8 cellular contexts compared by ENCODE assay signal in the genomic region with DNA sequence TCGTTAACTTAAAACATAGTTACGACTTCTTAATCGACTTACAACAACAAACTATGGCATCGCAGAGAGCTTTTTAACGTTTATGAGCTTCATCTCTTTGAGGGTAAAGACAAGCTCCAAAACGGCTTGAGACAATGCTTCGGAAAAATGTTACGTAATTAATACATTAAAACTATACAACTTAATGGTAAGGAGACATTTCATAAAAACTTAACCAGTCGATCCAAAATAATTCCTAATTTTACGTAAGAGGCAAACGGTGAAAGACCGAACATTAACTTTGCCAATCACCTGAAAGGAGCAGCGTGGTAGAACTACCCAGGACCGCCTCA. TPM values are rescaled to one million over a fixed set of nuclear protein-coding genes. Genes with fewer than 3 reads are reported as not detected.
DNase-seq lines count a peak whose midpoint lies in the region; ATAC-seq and TF ChIP-seq lines count a peak whose summit lies in the region.

No MANE protein-coding gene starts in this region.

- no peak for TF ChIP-seq RAD21 in liver (IDR thresholded peaks at IDR 0.05)

- H3K27ac Mint-ChIP-seq in activated T-cell treated with anti-CD3 and anti-CD28 coated beads, Interleukin-2, amount 50 U/mL, for 72 hours, result peak overlapping the region; percentile 100

- intact Hi-C loops in ascending aorta (cut with DNase I) (loop anchor here (10.0 kb wide), 2 partner anchors 410 to 690 kb away; no protein-coding TSS in a partner anchor), tibial artery (cut with DNase I; ENCODE audit: low total_unique reads) (loop anchor here (5.0 kb wide), 1 partner anchor 312 kb away; the partner anchor contains the start of genes CCDC191 and QTRT2)

- H3K27me3 ChIP-seq in ascending aorta (no peaks in the 10 kb centered on the region), liver (ENCODE audit: control insufficient read depth in 4 of 4, insufficient read depth in 4 of 4, low read length in 3 of 4) (no peaks in the 10 kb centered on the region), tibial artery (no peaks in the 10 kb centered on the region)

- H3K4me1 ChIP-seq in ascending aorta (peaks cover 6 to 29% of the 10 kb centered on the region in 2 donors), liver (ENCODE audit: control insufficient read depth in 4 of 4, insufficient read depth in 4 of 4, low read length in 3 of 4) (peaks cover 14 to 53% (median 32%) of the 10 kb centered on the region in 4 donors), tibial artery (peaks cover 0 to 50% (median 30%) of the 10 kb centered on the region in 4 donors)

- no peak for ATAC-seq in activated T-cell treated with anti-CD3 and anti-CD28 coated beads, Interleukin-2, amount 50 U/mL, for 72 hours (replicated peaks in 1 of 2)
- no peak for ATAC-seq in GM19328 (IDR thresholded peaks at IDR 0.05; ENCODE audit: unreplicated experiment)

- under 1% methylated on average over 14 of the region's 14 CpGs for WGBS in liver

- peak overlapping the region; percentile 95 to 98 for H3K4me3 Mint-ChIP-seq in activated T-cell treated with anti-CD3 and anti-CD28 coated beads, Interleukin-2, amount 50 U/mL, for 72 hours

- H3K36me3 ChIP-seq in ascending aorta (no peaks in the 10 kb centered on the region), liver (ENCODE audit: control insufficient read depth in 4 of 4, insufficient read depth in 3 of 4, low read depth in 1 of 4, low read length in 3 of 4) (no peaks in the 10 kb centered on the region), tibial artery (no peaks in the 10 kb centered on the region)

- H3K4me3 ChIP-seq in ascending aorta, result peak overlapping the region; percentile 97 to 100
- H3K4me3 ChIP-seq in liver (ENCODE audit: low read depth in 1 of 3, low read length in 3 of 3), result peak overlapping the region; percentile 77 to 99 (median 91)
- H3K4me3 ChIP-seq in tibial artery, result peak overlapping the region; percentile 88 to 100

- peaks cover 9 to 18% of the 10 kb centered on the region in 2 donors for H3K36me3 Mint-ChIP-seq in activated T-cell treated with anti-CD3 and anti-CD28 coated beads, Interleukin-2, amount 50 U/mL, for 72 hours (ENCODE audit: insufficient read depth in 2 of 2)

- peak overlapping the region; percentile 98 to 100 for H3K27ac ChIP-seq in ascending aorta
- H3K27ac ChIP-seq in liver (ENCODE audit: low read depth in 1 of 2, low read length in 2 of 2), result peak overlapping the region; percentile 98 to 100
- H3K27ac ChIP-seq in tibial artery, result peak overlapping the region; percentile 98 to 100

- TF ChIP-seq CTCF in ascending aorta (IDR thresholded peaks at IDR 0.05), result no peak
- TF ChIP-seq CTCF in liver (IDR thresholded peaks at IDR 0.05; ENCODE audit: low read depth, low read length, missing input control), result no peak
- TF ChIP-seq CTCF in tibial artery (IDR thresholded peaks at IDR 0.05), result no peak

- H3K27me3 Mint-ChIP-seq in activated T-cell treated with anti-CD3 and anti-CD28 coated beads, Interleukin-2, amount 50 U/mL, for 72 hours (ENCODE audit: low read depth), result no peaks in the 10 kb centered on the region

- peak overlapping the region; percentile 85 to 99 for H3K9ac ChIP-seq in liver (ENCODE audit: low read depth in 1 of 2, low read length in 2 of 2)

- no peak for DNase-seq in activated T-cell treated with anti-CD3 and anti-CD28 coated beads, Interleukin-2, amount 50 U/mL, for 72 hours
- DNase-seq in activated T-cell treated with anti-CD3 and anti-CD28 coated beads, Interleukin-2, amount 50 U/mL, for 1 hour, result no peak
- DNase-seq in ascending aorta (ENCODE audit: low spot score in 2 of 2) (no peak), tibial artery (no peak), NCI-H226 (no peak), SW 1271 (lab: John Stamatoyannopoulos, UW) (no peak)

- H3K9me3 ChIP-seq in ascending aorta (no peaks in the 10 kb centered on the region), liver (ENCODE audit: control insufficient read depth in 4 of 4, low read length in 3 of 4) (no peaks in the 10 kb centered on the region), tibial artery (no peaks in the 10 kb centered on the region)

- peaks cover 74% of the 10 kb centered on the region for H3K4me1 Mint-ChIP-seq in activated T-cell treated with anti-CD3 and anti-CD28 coated beads, Interleukin-2, amount 50 U/mL, for 72 hours (ENCODE audit: low read depth)

- no peaks in the 10 kb centered on the region for H3K9me3 Mint-ChIP-seq in activated T-cell treated with anti-CD3 and anti-CD28 coated beads, Interleukin-2, amount 50 U/mL, for 72 hours

TF ChIP-seq in liver, 16 proteins besides CTCF, POLR2A, EP300 and RAD21:
- TF ChIP-seq YY1 (IDR thresholded peaks at IDR 0.05) (no peak), JUND (IDR thresholded peaks at IDR 0.05) (peak in 1 of 2 donors; percentile 14), TAF1 (conservative IDR thresholded peaks at IDR 0.05) (no peak), HNF4G (IDR thresholded peaks at IDR 0.05) (no peak), RXRA (IDR thresholded peaks at IDR 0.05) (no peak)

RNA-seq across cellular contexts. Expression of gene NAA50, which starts 1.1 kb away (rescaled TPM):
- 100 to 1,000 TPM in 1 of 2 donors, 10 to 100 TPM in 1; 90.5 to 105 TPM for total RNA-seq in activated T-cell treated with anti-CD3 and anti-CD28 coated beads, Interleukin-2, amount 50 U/mL, for 72 hours
- 56.0 TPM for total RNA-seq in ascending aorta
- total RNA-seq in liver, result 100 to 1,000 TPM in 1 of 2 donors, 10 to 100 TPM in 1; 99.0 to 162 TPM
- polyA plus RNA-seq in liver, result 10 to 100 TPM; 37.3 to 48.7 TPM

RNA-seq across cellular contexts. Expression of gene ATP6V1A, which starts 1.9 kb away (rescaled TPM):
- total RNA-seq in activated T-cell treated with anti-CD3 and anti-CD28 coated beads, Interleukin-2, amount 50 U/mL, for 72 hours, result 10 to 100 TPM; 30.7 to 31.3 TPM
- total RNA-seq in ascending aorta (18.3 TPM), liver (10 to 100 TPM; 52.1 to 53.2 TPM)
- polyA plus RNA-seq in liver, result 10 to 100 TPM; 15.2 to 33.3 TPM

RNA-seq across cellular contexts. Expression of gene USF3, which starts 48.5 kb away (rescaled TPM):
- total RNA-seq in activated T-cell treated with anti-CD3 and anti-CD28 coated beads, Interleukin-2, amount 50 U/mL, for 72 hours, result 10 to 100 TPM; 16.8 to 18.2 TPM
- total RNA-seq in ascending aorta, result 16.1 TPM
- 10 to 100 TPM; 10.6 to 16.0 TPM for total RNA-seq in liver
- 10 to 100 TPM in 1 of 2 donors, 1 to 10 TPM in 1; 4.6 to 12.1 TPM for polyA plus RNA-seq in liver
